11 cellular contexts compared by ENCODE assay signal in the genomic region with DNA sequence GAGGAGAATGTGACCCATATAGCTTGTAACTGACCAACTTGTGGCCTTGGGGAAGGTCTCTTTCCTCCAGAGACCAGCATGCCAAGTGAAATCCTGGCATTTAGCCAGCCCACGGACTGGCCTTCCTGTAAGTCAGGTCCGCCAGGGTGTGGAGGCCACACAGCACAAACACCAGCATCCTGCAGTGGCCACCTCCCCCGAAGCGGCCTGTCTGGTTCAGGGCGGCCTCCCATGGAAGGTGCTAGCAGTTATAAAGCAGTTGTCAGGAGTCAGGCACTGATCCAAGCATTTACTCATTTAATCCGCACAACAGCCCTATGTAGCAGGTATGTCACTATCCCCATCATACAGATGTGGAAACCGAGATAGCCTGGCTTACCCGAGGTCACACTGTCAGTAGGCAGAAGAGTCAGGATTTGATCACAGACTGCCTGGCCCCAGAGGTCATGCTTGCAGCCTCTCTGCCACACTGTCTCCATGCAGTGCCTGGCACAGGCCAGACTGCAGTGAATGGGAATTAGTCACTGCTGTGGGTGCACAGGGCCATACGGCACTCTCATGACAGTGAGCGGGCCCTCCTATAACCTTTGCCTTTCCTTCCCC. TPM values are rescaled to one million over a fixed set of nuclear protein-coding genes. Genes with fewer than 3 reads are reported as not detected.
A peak's percentile ranks its signal among the peaks of the same experiment; 100 is the strongest.
DNase-seq lines count a peak whose midpoint lies in the region; ATAC-seq lines count a peak whose summit lies in the region.
"Had no signal": no experiment of that assay in that cellular context is flagged by ENCODE, and none has a peak within 500 bp of the region (broad histone marks: within the 10 kb centered on the region; RNA-seq: fewer than 3 reads in every experiment).

No MANE protein-coding gene starts in this region.

- H3K27me3 Mint-ChIP-seq in activated T-helper 17 cell treated with anti-CD3 and anti-CD28 coated beads, Interleukin-2, amount 50 U/mL, for 72 hours, result no peaks in the 10 kb centered on the region
- H3K27me3 Mint-ChIP-seq: activated naive CD8-positive, alpha-beta T cell; IgD-negative memory B cell had no signal

- no peaks in the 10 kb centered on the region for H3K9me3 Mint-ChIP-seq in activated T-helper 17 cell treated with anti-CD3 and anti-CD28 coated beads, Interleukin-2, amount 50 U/mL, for 72 hours
- H3K9me3 Mint-ChIP-seq: IgD-negative memory B cell had no signal

- peak overlapping the region; percentile 16 for H3K27ac Mint-ChIP-seq in activated T-helper 17 cell treated with anti-CD3 and anti-CD28 coated beads, Interleukin-2, amount 50 U/mL, for 72 hours
- H3K27ac Mint-ChIP-seq: activated naive CD8-positive, alpha-beta T cell; IgD-negative memory B cell had no signal

- DNase-seq in CMK (ENCODE audit: low read depth) (peak; percentile 72), Right ventricle myocardium superior (peak; percentile 81), pulmonary artery endothelial cell (ENCODE audit: low read depth, low spot score) (peak; percentile 85), OCI-M2 (lab: John Stamatoyannopoulos, UW; ENCODE audit: unreplicated experiment) (no peak), GOT3 (lab: John Stamatoyannopoulos, UW) (no peak)
- no peak for DNase-seq in activated CD4-positive, CD25-positive, alpha-beta regulatory T cell treated with anti-CD3 and anti-CD28 coated beads, Interleukin-2, amount 50 U/mL, for 72 hours
- no peak for DNase-seq in activated CD4-positive, alpha-beta T cell treated with anti-CD3 and anti-CD28 coated beads, Interleukin-2, amount 50 U/mL, for 48 hours
- DNase-seq: NCI-H524 had no signal

- no peaks in the 10 kb centered on the region for H3K4me1 Mint-ChIP-seq in activated T-helper 17 cell treated with anti-CD3 and anti-CD28 coated beads, Interleukin-2, amount 50 U/mL, for 72 hours
- H3K4me1 Mint-ChIP-seq: IgD-negative memory B cell had no signal

- H3K36me3 Mint-ChIP-seq in activated T-helper 17 cell treated with anti-CD3 and anti-CD28 coated beads, Interleukin-2, amount 50 U/mL, for 72 hours (ENCODE audit: low read depth), result peaks cover 80% of the 10 kb centered on the region
- H3K36me3 Mint-ChIP-seq: IgD-negative memory B cell had no signal

- H3K4me3 Mint-ChIP-seq in activated T-helper 17 cell treated with anti-CD3 and anti-CD28 coated beads, Interleukin-2, amount 50 U/mL, for 72 hours, result no peak overlapping the region
- H3K4me3 Mint-ChIP-seq: activated naive CD8-positive, alpha-beta T cell; IgD-negative memory B cell had no signal

- intact Hi-C loops in Right ventricle myocardium superior (cut with DNase I), result loop anchor here (5.0 kb wide), 1 partner anchor 45 kb away; no protein-coding TSS in a partner anchor

- ATAC-seq in activated T-helper 17 cell treated with anti-CD3 and anti-CD28 coated beads, Interleukin-2, amount 50 U/mL, for 72 hours (replicated peaks), result no peak
- ATAC-seq in Right ventricle myocardium superior (ENCODE audit: poor library complexity), result peak; percentile 8

RNA-seq across cellular contexts. Expression of a gene that starts 36.7 kb away (rescaled TPM):
- 10 to 100 TPM in 1 of 2 donors, 1 to 10 TPM in 1; 3.8 to 75.3 TPM for total RNA-seq in activated T-helper 17 cell treated with anti-CD3 and anti-CD28 coated beads, Interleukin-2, amount 50 U/mL, for 72 hours
- not detected for total RNA-seq in Right ventricle myocardium superior
- 0.20 TPM in 1 of 2 replicates, not detected in the other for total RNA-seq in pulmonary artery endothelial cell

Comparison
In these comparisons a context has a peak if more than half of its experiments do, and no peak if none do; other contexts are left out.
1. DNase-seq: peak in CMK (single experiment), Right ventricle myocardium superior (single experiment) and pulmonary artery endothelial cell (single experiment); none in OCI-M2 (single experiment), activated CD4-positive, CD25-positive, alpha-beta regulatory T cell treated with anti-CD3 and anti-CD28 coated beads, Interleukin-2, amount 50 U/mL, for 72 hours (single experiment), GOT3 (single experiment) and activated CD4-positive, alpha-beta T cell treated with anti-CD3 and anti-CD28 coated beads, Interleukin-2, amount 50 U/mL, for 48 hours (0 of 2).